In genomic region chr21:16308269-16308668, GRCh38 we compare ENCODE assay signal across 9 cellular contexts.
DNase-seq lines count a peak whose midpoint lies in the region; ATAC-seq and TF ChIP-seq lines count a peak whose summit lies in the region.
"Had no signal": no experiment of that assay in that cellular context is flagged by ENCODE, and none has a peak within 500 bp of the region (broad histone marks: within the 10 kb centered on the region; RNA-seq: fewer than 3 reads in every experiment).

No MANE protein-coding gene starts in this region.

- no peaks in the 10 kb centered on the region for H3K36me3 Mint-ChIP-seq in natural killer cell treated with Interleukin-12 subunit alpha and Interleukin-12 subunit beta and Interleukin-15 and Interleukin-18, amount 100 ng/mL, for 72 hours
- no peaks in the 10 kb centered on the region for H3K36me3 Mint-ChIP-seq in naive thymus-derived CD8-positive, alpha-beta T cell

- no peaks in the 10 kb centered on the region for H3K9me3 ChIP-seq in suprapubic skin
- H3K9me3 ChIP-seq: A549 had no signal

- no peaks in the 10 kb centered on the region for H3K9me3 Mint-ChIP-seq in natural killer cell treated with Interleukin-12 subunit alpha and Interleukin-12 subunit beta and Interleukin-15 and Interleukin-18, amount 100 ng/mL, for 72 hours
- no peaks in the 10 kb centered on the region for H3K9me3 Mint-ChIP-seq in naive thymus-derived CD8-positive, alpha-beta T cell

- H3K4me1 Mint-ChIP-seq in natural killer cell treated with Interleukin-12 subunit alpha and Interleukin-12 subunit beta and Interleukin-15 and Interleukin-18, amount 100 ng/mL, for 72 hours (ENCODE audit: low read depth in 2 of 2), result no peaks in the 10 kb centered on the region
- no peaks in the 10 kb centered on the region for H3K4me1 Mint-ChIP-seq in naive thymus-derived CD8-positive, alpha-beta T cell

- no peaks in the 10 kb centered on the region for H3K27me3 ChIP-seq in foreskin keratinocyte
- no peaks in the 10 kb centered on the region for H3K27me3 ChIP-seq in suprapubic skin

- 5% methylated on average over 1 of the region's 1 CpG for WGBS in suprapubic skin

- TF ChIP-seq CTCF in foreskin keratinocyte (conservative IDR thresholded peaks at IDR 0.05) (no peak), suprapubic skin (IDR thresholded peaks at IDR 0.05) (no peak)

- H3K27ac ChIP-seq in foreskin keratinocyte (peak overlapping the region; percentile 59), suprapubic skin (peak overlapping the region; percentile 62)
- H3K27ac ChIP-seq: A549 had no signal

- peak; percentile 96 for ATAC-seq in foreskin keratinocyte
- no peak for ATAC-seq in natural killer cell treated with Interleukin-12 subunit alpha and Interleukin-12 subunit beta and Interleukin-15 and Interleukin-18, amount 100 ng/mL, for 72 hours
- ATAC-seq in naive thymus-derived CD8-positive, alpha-beta T cell, result no peak
- ATAC-seq: A549 had no signal

- peak overlapping the region; percentile 24 for H3K4me3 ChIP-seq in suprapubic skin
- H3K4me3 ChIP-seq: A549 had no signal

- POLR2A ChIA-PET in naive thymus-derived CD8-positive, alpha-beta T cell (lab: Charles Lee), result no interaction called here

- no peaks in the 10 kb centered on the region for H3K27me3 Mint-ChIP-seq in natural killer cell treated with Interleukin-12 subunit alpha and Interleukin-12 subunit beta and Interleukin-15 and Interleukin-18, amount 100 ng/mL, for 72 hours
- H3K27me3 Mint-ChIP-seq in naive thymus-derived CD8-positive, alpha-beta T cell, result no peaks in the 10 kb centered on the region

- no peak for TF ChIP-seq EP300 in suprapubic skin (IDR thresholded peaks at IDR 0.05)

- no peak overlapping the region for H3K27ac Mint-ChIP-seq in natural killer cell treated with Interleukin-12 subunit alpha and Interleukin-12 subunit beta and Interleukin-15 and Interleukin-18, amount 100 ng/mL, for 72 hours
- no peak overlapping the region for H3K27ac Mint-ChIP-seq in naive thymus-derived CD8-positive, alpha-beta T cell

- TF ChIP-seq POLR2A in suprapubic skin (IDR thresholded peaks at IDR 0.05), result no peak

- no peak overlapping the region for H3K4me3 Mint-ChIP-seq in natural killer cell treated with Interleukin-12 subunit alpha and Interleukin-12 subunit beta and Interleukin-15 and Interleukin-18, amount 100 ng/mL, for 72 hours
- no peak overlapping the region for H3K4me3 Mint-ChIP-seq in naive thymus-derived CD8-positive, alpha-beta T cell

- H3K4me1 ChIP-seq in foreskin keratinocyte (peaks cover 4% of the 10 kb centered on the region), suprapubic skin (no peaks in the 10 kb centered on the region)
- H3K4me1 ChIP-seq: A549 had no signal

- DNase-seq in NCI-H187 treated with DMSO at 0.1 percent for 48 hours (lab: John Stamatoyannopoulos, UW), result peak; percentile 15
- DNase-seq in NCI-H187 (lab: John Stamatoyannopoulos, UW), result no peak
- peak; percentile 76 for DNase-seq in NCI-H2227 treated with DMSO at 0.1 percent for 48 hours (lab: John Stamatoyannopoulos, UW)
- peak; percentile 52 to 81 for DNase-seq in foreskin keratinocyte
- no peak for DNase-seq in suprapubic skin (ENCODE audit: low spot score in 2 of 2)
- no peak for DNase-seq in NCI-H82 (lab: John Stamatoyannopoulos, UW)
- no peak for DNase-seq in natural killer cell treated with Interleukin-12 subunit alpha and Interleukin-12 subunit beta and Interleukin-15 and Interleukin-18, amount 100 ng/mL, for 72 hours (ENCODE audit: low spot score)
- DNase-seq in naive thymus-derived CD8-positive, alpha-beta T cell, result no peak

- H3K36me3 ChIP-seq in suprapubic skin, result no peaks in the 10 kb centered on the region

Comparison
In these comparisons a context has a peak if more than half of its experiments do, and no peak if none do; other contexts are left out.
1. DNase-seq: peak in NCI-H187 treated with DMSO at 0.1 percent for 48 hours (single experiment), NCI-H2227 treated with DMSO at 0.1 percent for 48 hours (single experiment) and foreskin keratinocyte (2 of 2); none in NCI-H187 (0 of 2), suprapubic skin (0 of 2), NCI-H82 (single experiment), natural killer cell treated with Interleukin-12 subunit alpha and Interleukin-12 subunit beta and Interleukin-15 and Interleukin-18, amount 100 ng/mL, for 72 hours (single experiment) and naive thymus-derived CD8-positive, alpha-beta T cell (0 of 10).